In genomic region chr1:31483012-31483946, GRCh38 we compare ENCODE assay signal across 9 cellular contexts.
DNase-seq lines count a peak whose midpoint lies in the region; ATAC-seq, FAIRE-seq and TF ChIP-seq lines count a peak whose summit lies in the region.
"Had no signal": no experiment of that assay in that cellular context is flagged by ENCODE, and none has a peak within 500 bp of the region (broad histone marks: within the 10 kb centered on the region; RNA-seq: fewer than 3 reads in every experiment).

No MANE protein-coding gene starts in this region.

- DNase-seq in Right ventricle myocardium superior (no peak), cardiac septum (ENCODE audit: low spot score) (no peak), Karpas-422 (peak; percentile 84), ascending aorta (ENCODE audit: low spot score in 2 of 2) (peak in 1 of 2 donors; percentile 76), HepG2 (ENCODE audit: low spot score) (no peak), LoVo (ENCODE audit: low spot score) (no peak)
- no peak for DNase-seq in stimulated activated naive CD4-positive, alpha-beta T cell treated with Interleukin-2 at 50 U/mL for 16 hours (lab: John Stamatoyannopoulos, UW)
- DNase-seq in activated T-cell treated with anti-CD3 and anti-CD28 coated beads, Interleukin-2, amount 50 U/mL, for 24 hours, result no peak
- DNase-seq: CD4-positive, CD25-positive, alpha-beta regulatory T cell had no signal

- H3K27me3 ChIP-seq in Karpas-422 (ENCODE audit: low read length), result no peaks in the 10 kb centered on the region
- no peaks in the 10 kb centered on the region for H3K27me3 ChIP-seq in ascending aorta
- H3K27me3 ChIP-seq in HepG2 (ENCODE audit: control insufficient read depth in 1 of 2, insufficient read depth in 2 of 2, low read length in 2 of 2), result no peaks in the 10 kb centered on the region; a peak in 1 of 5 replicates

- H4K20me1 ChIP-seq in Karpas-422 (ENCODE audit: insufficient read depth, low read depth, low read length), result no peaks in the 10 kb centered on the region
- no peaks in the 10 kb centered on the region for H4K20me1 ChIP-seq in HepG2 (ENCODE audit: insufficient read depth, low read length)

- in situ Hi-C loops in HepG2 (cut with HindIII; ENCODE audit: extremely low pct_ligation_motif_present, low pct_unique_long_range_greater_than_20kb), result no loop called here

- no peak for TF ChIP-seq RAD21 in HepG2 (CRISPR knock-in tag; IDR thresholded peaks at IDR 0.05)

- peaks cover 39% of the 10 kb centered on the region for H3K4me1 ChIP-seq in Karpas-422 (ENCODE audit: low read length)
- no peaks in the 10 kb centered on the region for H3K4me1 ChIP-seq in ascending aorta
- peaks cover 48% of the 10 kb centered on the region for H3K4me1 ChIP-seq in HepG2 (ENCODE audit: insufficient read depth, low read length)

- CTCF ChIA-PET in HepG2 (lab: Yijun Ruan, JAX; ENCODE audit: low intra/inter-chr PET ratio, low total read pairs), result no interaction called here

- H3K4me2 ChIP-seq in Karpas-422 (ENCODE audit: low read depth, low read length, poor library complexity, severe bottlenecking), result peak overlapping the region; percentile 43
- peak overlapping the region; percentile 62 for H3K4me2 ChIP-seq in HepG2 (ENCODE audit: low read depth, low read length)

- TF ChIP-seq POLR2A in HepG2 (IDR thresholded peaks at IDR 0.05; ENCODE audit: insufficient read depth in 1 of 2, low read depth in 2 of 2, low read length in 2 of 2), result no peak

- peaks cover 17% of the 10 kb centered on the region for H3K9me3 Mint-ChIP-seq in activated T-cell treated with anti-CD3 and anti-CD28 coated beads, Interleukin-2, amount 50 U/mL, for 24 hours

- no peak for FAIRE-seq in HepG2 (lab: Jason Lieb, UNC)

- H3K27ac ChIP-seq in Karpas-422 (ENCODE audit: low read length) (peak overlapping the region; percentile 90), ascending aorta (peak overlapping the region; percentile 8 to 22), HepG2 (ENCODE audit: extremely low read length, insufficient read depth, low read length) (no peak overlapping the region)

- BruUV-seq in HepG2 (replicated peaks; lab: Mats Ljungman, UMichigan), result no TSS peak

- no peak overlapping the region for H3K27ac Mint-ChIP-seq in activated T-cell treated with anti-CD3 and anti-CD28 coated beads, Interleukin-2, amount 50 U/mL, for 24 hours

- H3K79me2 ChIP-seq in Karpas-422 (ENCODE audit: low read length), result no peaks in the 10 kb centered on the region
- no peaks in the 10 kb centered on the region for H3K79me2 ChIP-seq in HepG2 (ENCODE audit: insufficient read depth, low read length)

- H3K4me3 Mint-ChIP-seq in activated T-cell treated with anti-CD3 and anti-CD28 coated beads, Interleukin-2, amount 50 U/mL, for 24 hours, result no peak overlapping the region
- H3K4me3 Mint-ChIP-seq: CD4-positive, CD25-positive, alpha-beta regulatory T cell had no signal

- POLR2A ChIA-PET in HepG2 (lab: Yijun Ruan, JAX), result interaction anchor here (1.2 kb wide), 1 partner anchor 26 kb away, joined by 3 read pairs; no protein-coding TSS in a partner anchor

- peaks cover 15% of the 10 kb centered on the region for H3K4me1 Mint-ChIP-seq in activated T-cell treated with anti-CD3 and anti-CD28 coated beads, Interleukin-2, amount 50 U/mL, for 24 hours (ENCODE audit: low read depth)

- no peak overlapping the region for H3K4me3 ChIP-seq in Karpas-422 (ENCODE audit: low read length)
- H3K4me3 ChIP-seq in ascending aorta, result no peak overlapping the region
- peak overlapping the region in 2 of 3 experiments; percentile 29 to 31; a peak in 3 of 6 replicates for H3K4me3 ChIP-seq in HepG2 (replicated peaks in 1 of 3; ENCODE audit: insufficient read depth in 1 of 3, low read depth in 2 of 3, low read length in 3 of 3)

- H3K9ac ChIP-seq in Karpas-422 (ENCODE audit: low read length) (peak overlapping the region; percentile 48), HepG2 (ENCODE audit: insufficient read depth, low read depth, low read length) (peak overlapping the region; percentile 9; the same call in 1 of the 2 replicates)

- H3K9me3 ChIP-seq in Karpas-422 (ENCODE audit: low read length) (no peaks in the 10 kb centered on the region), ascending aorta (no peaks in the 10 kb centered on the region), HepG2 (ENCODE audit: low read length) (0 out of 2 replicates have a peak, but pooled peaks cover 5% of the 10 kb centered on the region)

- peak in 1 of 2 experiments; percentile 62; a peak in 1 of 4 replicates for TF ChIP-seq EP300 in HepG2 (IDR thresholded peaks at IDR 0.05; ENCODE audit: low read depth in 2 of 2, low read length in 2 of 2)
- no peak for TF ChIP-seq EP300 in HepG2 (CRISPR knock-in tag; IDR thresholded peaks at IDR 0.05; ENCODE audit: borderline replicate concordance)

- TF ChIP-seq CTCF in ascending aorta (IDR thresholded peaks at IDR 0.05) (no peak), HepG2 (CRISPR knock-in tag; IDR thresholded peaks at IDR 0.05) (no peak)

- H3K36me3 ChIP-seq in Karpas-422 (ENCODE audit: insufficient read depth, low read length) (no peaks in the 10 kb centered on the region), ascending aorta (no peaks in the 10 kb centered on the region), HepG2 (replicated peaks in 1 of 2; ENCODE audit: control insufficient read depth in 1 of 2, insufficient read depth in 2 of 2, low read length in 2 of 2) (no peaks in the 10 kb centered on the region)

- peak; percentile 68 for ATAC-seq in Right ventricle myocardium superior (ENCODE audit: poor library complexity)
- ATAC-seq in HepG2, result peak; percentile 57

- H3K27me3 Mint-ChIP-seq in activated T-cell treated with anti-CD3 and anti-CD28 coated beads, Interleukin-2, amount 50 U/mL, for 24 hours, result no peaks in the 10 kb centered on the region

- H3K36me3 Mint-ChIP-seq in activated T-cell treated with anti-CD3 and anti-CD28 coated beads, Interleukin-2, amount 50 U/mL, for 24 hours (ENCODE audit: low read depth), result no peaks in the 10 kb centered on the region
- H3K36me3 Mint-ChIP-seq: CD4-positive, CD25-positive, alpha-beta regulatory T cell had no signal

- WGBS in HepG2 (ENCODE audit: low lambda C conversion rate), result 4% methylated on average over 13 of the region's 13 CpGs

- H2AFZ ChIP-seq in Karpas-422 (ENCODE audit: low read length) (peak overlapping the region; percentile 52), HepG2 (ENCODE audit: low read length) (no peak overlapping the region)

- intact Hi-C loops in Right ventricle myocardium superior (cut with DNase I), result no loop called here
- intact Hi-C loops in cardiac septum (cut with DNase I), result no loop called here
- intact Hi-C loops in ascending aorta (cut with DNase I), result no loop called here
- intact Hi-C loops in HepG2 (cut with micrococcal nuclease; ENCODE audit: unreplicated experiment), result no loop called here

- no peaks in the 10 kb centered on the region for H3K9me2 ChIP-seq in Karpas-422 (replicated peaks; ENCODE audit: insufficient read depth, low read length)

TF ChIP-seq in HepG2, 621 proteins besides CTCF, POLR2A, EP300 and RAD21 (continues in another document):
- TF ChIP-seq ELF1 (CRISPR knock-in tag; IDR thresholded peaks at IDR 0.05) (no peak), AFF4 (CRISPR knock-in tag; IDR thresholded peaks at IDR 0.05) (no peak), ZFY (CRISPR knock-in tag; IDR thresholded peaks at IDR 0.05) (no peak), CCAR2 (optimal IDR thresholded peaks at IDR 0.05; ENCODE audit: low read depth, low read length) (no peak), RNF2 (conservative IDR thresholded peaks at IDR 0.05; ENCODE audit: low read depth) (no peak), TP53 (CRISPR knock-in tag; conservative IDR thresholded peaks at IDR 0.05) (no peak), SATB2 (CRISPR knock-in tag; IDR thresholded peaks at IDR 0.05) (no peak), FOXK2 (IDR thresholded peaks at IDR 0.05) (no peak), ZKSCAN5 (CRISPR knock-in tag; IDR thresholded peaks at IDR 0.05) (no peak)

Comparison
In these comparisons a context has a peak if more than half of its experiments do, and no peak if none do; other contexts are left out.
1. H3K4me3 ChIP-seq: peak in HepG2 (2 of 3); none in Karpas-422 (single experiment) and ascending aorta (0 of 2).